ENCODE assay signal across 8 cellular contexts in the genomic region with DNA sequence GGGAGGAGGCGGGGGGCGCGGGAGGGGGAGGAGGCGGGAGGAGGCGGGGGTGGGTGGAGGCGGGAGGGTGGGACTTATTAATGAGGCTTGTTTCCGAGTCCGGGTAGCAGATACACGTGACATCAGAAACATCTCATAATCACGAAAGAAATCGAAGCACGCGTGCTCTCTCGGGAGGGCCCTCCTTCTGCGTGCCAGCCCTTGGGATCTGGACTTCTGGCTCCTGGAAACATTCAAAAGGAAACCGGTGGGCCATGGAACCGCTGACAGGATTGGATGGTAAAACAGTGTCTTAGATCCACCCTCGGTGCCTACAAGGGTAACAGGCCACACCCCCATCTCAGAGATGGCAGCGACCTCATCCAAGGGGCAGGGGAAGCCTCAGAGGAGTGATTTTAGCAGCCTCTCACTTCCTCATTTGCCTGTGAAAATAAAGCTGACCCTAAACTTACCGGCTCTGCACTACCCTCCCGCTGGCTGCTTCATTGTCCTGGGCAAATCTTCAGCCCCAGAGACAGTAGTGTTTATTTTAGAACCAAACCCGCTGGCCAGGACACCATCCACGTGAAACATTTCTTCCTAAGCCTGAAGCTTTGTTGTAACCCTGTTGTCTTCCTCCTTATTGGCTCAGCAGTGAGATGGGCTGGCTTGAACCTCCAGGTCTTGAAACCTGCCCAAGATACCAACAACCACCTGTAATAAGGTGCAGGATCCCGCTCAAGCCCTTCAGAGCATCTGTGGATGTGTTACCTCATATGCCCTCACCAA.
DNase-seq lines count a peak whose midpoint lies in the region; ATAC-seq and TF ChIP-seq lines count a peak whose summit lies in the region.

No MANE protein-coding gene starts in this region.

- H3K79me1 ChIP-seq in neuronal stem cell (ENCODE audit: low read depth, low read length), result no peaks in the 10 kb centered on the region

- H3K9ac ChIP-seq in BLaER1 (peak overlapping the region; percentile 60), neuronal stem cell (ENCODE audit: low read depth, low read length, poor library complexity) (no peak overlapping the region)

- no peak overlapping the region for H3K27ac Mint-ChIP-seq in activated T-helper 1 cell treated with anti-CD3 and anti-CD28 coated beads, Interleukin-12 subunit alpha, Interleukin-12 subunit beta, Interleukin-2, Interleukin-4 antibody, amounts not matched to agents 30 ng/mL and 10 ng/mL and 1 ng/mL, durations not matched to agents 14 hours and 24 hours and 36 hours

- peak overlapping the region; percentile 12 for H3K18ac ChIP-seq in neuronal stem cell (ENCODE audit: low read length)

- H3K4me3 ChIP-seq in BLaER1 (peak overlapping the region; percentile 50), neuronal stem cell (ENCODE audit: low read length in 2 of 2) (peak overlapping the region; percentile 39 to 60), suprapubic skin (peak overlapping the region; percentile 39)

- H3K36me3 Mint-ChIP-seq in activated T-helper 1 cell treated with anti-CD3 and anti-CD28 coated beads, Interleukin-12 subunit alpha, Interleukin-12 subunit beta, Interleukin-2, Interleukin-4 antibody, amounts not matched to agents 30 ng/mL and 10 ng/mL and 1 ng/mL, durations not matched to agents 14 hours and 24 hours and 36 hours (ENCODE audit: low read depth), result no peaks in the 10 kb centered on the region

- no peak overlapping the region for H3K14ac ChIP-seq in neuronal stem cell (ENCODE audit: low read length)

- H3K4ac ChIP-seq in neuronal stem cell (ENCODE audit: low read length), result no peak overlapping the region

- no peak overlapping the region for H2BK5ac ChIP-seq in neuronal stem cell (ENCODE audit: low read length)

- peaks cover 21% of the 10 kb centered on the region for H3K27me3 Mint-ChIP-seq in activated T-helper 1 cell treated with anti-CD3 and anti-CD28 coated beads, Interleukin-12 subunit alpha, Interleukin-12 subunit beta, Interleukin-2, Interleukin-4 antibody, amounts not matched to agents 30 ng/mL and 10 ng/mL and 1 ng/mL, durations not matched to agents 14 hours and 24 hours and 36 hours (ENCODE audit: insufficient read depth)

- no peak overlapping the region for H2AK5ac ChIP-seq in neuronal stem cell (ENCODE audit: low read depth, low read length)

- H3K23ac ChIP-seq in neuronal stem cell (ENCODE audit: low read depth, low read length, poor library complexity), result no peak overlapping the region

- H3K4me1 Mint-ChIP-seq in activated T-helper 1 cell treated with anti-CD3 and anti-CD28 coated beads, Interleukin-12 subunit alpha, Interleukin-12 subunit beta, Interleukin-2, Interleukin-4 antibody, amounts not matched to agents 30 ng/mL and 10 ng/mL and 1 ng/mL, durations not matched to agents 14 hours and 24 hours and 36 hours (ENCODE audit: low read depth), result peaks cover 4% of the 10 kb centered on the region

- H3K9me3 Mint-ChIP-seq in activated T-helper 1 cell treated with anti-CD3 and anti-CD28 coated beads, Interleukin-12 subunit alpha, Interleukin-12 subunit beta, Interleukin-2, Interleukin-4 antibody, amounts not matched to agents 30 ng/mL and 10 ng/mL and 1 ng/mL, durations not matched to agents 14 hours and 24 hours and 36 hours, result no peaks in the 10 kb centered on the region

- H3K27ac ChIP-seq in BLaER1 (peak overlapping the region; percentile 77), neuronal stem cell (replicated peaks; ENCODE audit: low read length) (peak overlapping the region; percentile 86), suprapubic skin (peak overlapping the region; percentile 79)

- no peak for TF ChIP-seq POLR2A in suprapubic skin (IDR thresholded peaks at IDR 0.05)

- TF ChIP-seq CTCF in suprapubic skin (IDR thresholded peaks at IDR 0.05), result no peak

- H2BK120ac ChIP-seq in neuronal stem cell (ENCODE audit: low read depth, low read length), result no peak overlapping the region

- no CpG with 5 or more reads among the region's 24 CpGs for WGBS in neuronal stem cell (ENCODE audit: extremely low coverage in 2 of 2, insufficient read length in 2 of 2, insufficient replicate concordance in 1 of 2), 2 donors
- WGBS in suprapubic skin, result 6% methylated on average over 12 of the region's 24 CpGs

- H3K4me1 ChIP-seq in BLaER1 (peaks cover 74% of the 10 kb centered on the region), neuronal stem cell (ENCODE audit: control insufficient read depth in 2 of 2, insufficient read depth in 1 of 2, low read depth in 1 of 2, low read length in 2 of 2) (peaks cover 20 to 59% of the 10 kb centered on the region in 2 donors), suprapubic skin (peaks cover 39% of the 10 kb centered on the region)

- H2BK12ac ChIP-seq in neuronal stem cell (ENCODE audit: low read length), result no peak overlapping the region

- no peak overlapping the region for H4K91ac ChIP-seq in neuronal stem cell (ENCODE audit: low read depth, low read length, poor library complexity)

- intact Hi-C loops in activated T-helper 1 cell treated with anti-CD3 and anti-CD28 coated beads, Interleukin-12 subunit alpha, Interleukin-12 subunit beta, Interleukin-2, Interleukin-4 antibody, amounts not matched to agents 30 ng/mL and 10 ng/mL and 1 ng/mL, durations not matched to agents 14 hours and 24 hours and 36 hours (cut with micrococcal nuclease), result no loop called here

- TF ChIP-seq EP300 in suprapubic skin (IDR thresholded peaks at IDR 0.05), result no peak

- no peaks in the 10 kb centered on the region for H4K20me1 ChIP-seq in BLaER1

- no peaks in the 10 kb centered on the region for H3K36me3 ChIP-seq in BLaER1
- H3K36me3 ChIP-seq in neuronal stem cell (replicated peaks in 1 of 2; ENCODE audit: control insufficient read depth in 2 of 2, insufficient read depth in 2 of 2, low read length in 2 of 2), result no peaks in the 10 kb centered on the region
- H3K36me3 ChIP-seq in suprapubic skin, result no peaks in the 10 kb centered on the region

- H2AFZ ChIP-seq in neuronal stem cell (ENCODE audit: low read length), result peak overlapping the region; percentile 51

- peak overlapping the region; percentile 27 for H3K4me3 Mint-ChIP-seq in activated T-helper 1 cell treated with anti-CD3 and anti-CD28 coated beads, Interleukin-12 subunit alpha, Interleukin-12 subunit beta, Interleukin-2, Interleukin-4 antibody, amounts not matched to agents 30 ng/mL and 10 ng/mL and 1 ng/mL, durations not matched to agents 14 hours and 24 hours and 36 hours

- H3K4me2 ChIP-seq in BLaER1 (peak overlapping the region; percentile 90), neuronal stem cell (ENCODE audit: insufficient read depth, low read length, poor library complexity, severe bottlenecking) (peak overlapping the region; percentile 31)

- H4K8ac ChIP-seq in neuronal stem cell (ENCODE audit: low read depth, low read length), result no peak overlapping the region

- no peak overlapping the region for H2BK15ac ChIP-seq in neuronal stem cell (ENCODE audit: low read length)

- H3K9me3 ChIP-seq in BLaER1, result no peaks in the 10 kb centered on the region
- H3K9me3 ChIP-seq in neuronal stem cell (replicated peaks in 1 of 2; ENCODE audit: control insufficient read depth in 2 of 2, insufficient read depth in 1 of 2, low read depth in 1 of 2, low read length in 2 of 2), result peaks cover 2 to 6% of the 10 kb centered on the region in 2 donors
- no peaks in the 10 kb centered on the region for H3K9me3 ChIP-seq in suprapubic skin

- peak; percentile 87 for ATAC-seq in HG03469 (IDR thresholded peaks at IDR 0.05; ENCODE audit: unreplicated experiment)

- H3K27me3 ChIP-seq in BLaER1 (no peaks in the 10 kb centered on the region), neuronal stem cell (ENCODE audit: control insufficient read depth in 3 of 3, insufficient read depth in 3 of 3, low read depth in 1 of 3, low read length in 3 of 3) (no peaks in the 10 kb centered on the region), suprapubic skin (no peaks in the 10 kb centered on the region)

- peak; percentile 74 for DNase-seq in GM19240 (ENCODE audit: insufficient read length, low spot score)
- peak; percentile 96 for DNase-seq in OCI-M1 (lab: John Stamatoyannopoulos, UW)
- DNase-seq in activated T-helper 1 cell treated with anti-CD3 and anti-CD28 coated beads, Interleukin-12 subunit alpha, Interleukin-12 subunit beta, Interleukin-2, Interleukin-4 antibody, amounts not matched to agents 30 ng/mL and 10 ng/mL and 1 ng/mL, durations not matched to agents 14 hours and 24 hours and 36 hours (ENCODE audit: low spot score), result peak; percentile 9
- peak; percentile 58 for DNase-seq in fibroblast of the conjunctiva (ENCODE audit: low read depth)
- DNase-seq in neuronal stem cell (ENCODE audit: low spot score), result peak; percentile 78
- peak; percentile 87 to 89 for DNase-seq in suprapubic skin (ENCODE audit: low spot score in 2 of 2)

Comparison
In these comparisons a context has a peak if more than half of its experiments do, and no peak if none do; other contexts are left out.
1. Peak in every context shown above with its lines: DNase-seq, ATAC-seq, H3K4me3 ChIP-seq and H3K27ac ChIP-seq.
2. DNase-seq: peak in every context shown above with its lines; median percentile 96 in OCI-M1; 88 in suprapubic skin; 78 in neuronal stem cell; 74 in GM19240; 58 in fibroblast of the conjunctiva; 9 in activated T-helper 1 cell treated with anti-CD3 and anti-CD28 coated beads, Interleukin-12 subunit alpha, Interleukin-12 subunit beta, Interleukin-2, Interleukin-4 antibody, amounts not matched to agents 30 ng/mL and 10 ng/mL and 1 ng/mL, durations not matched to agents 14 hours and 24 hours and 36 hours.